ENCODE assay signal across 25 cellular contexts in the genomic region with DNA sequence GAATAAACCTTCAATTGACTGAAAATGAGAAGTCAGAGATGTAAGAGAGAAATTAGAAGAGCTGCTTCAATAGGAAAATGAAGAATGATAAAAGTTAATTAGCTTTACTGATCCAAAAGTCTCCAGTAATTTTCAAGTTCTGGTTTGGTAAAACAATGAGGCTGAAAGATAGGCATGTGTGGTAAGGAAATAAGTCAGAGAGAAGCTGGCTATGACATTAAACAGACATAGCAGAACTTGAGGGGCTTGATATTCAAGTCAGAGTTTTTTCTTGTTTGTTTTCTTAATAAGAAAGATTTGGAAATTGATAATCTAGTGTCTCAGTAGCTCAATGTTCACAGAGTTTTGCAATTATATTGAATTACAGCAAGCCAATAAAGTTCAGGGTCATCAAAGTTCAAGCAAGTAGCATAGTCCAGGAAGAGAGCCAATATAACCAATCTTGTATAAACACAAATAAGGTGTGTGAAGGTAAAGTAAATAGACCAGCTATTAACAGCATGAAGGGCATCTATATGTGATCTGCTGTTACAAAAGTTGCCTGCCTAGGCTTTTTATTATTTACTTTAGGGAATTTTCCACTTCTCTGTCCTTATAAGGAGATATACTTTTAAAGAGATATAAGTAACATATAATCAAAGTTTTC.
A peak's percentile ranks its signal among the peaks of the same experiment; 100 is the strongest.
DNase-seq lines count a peak whose midpoint lies in the region; ATAC-seq and TF ChIP-seq lines count a peak whose summit lies in the region.
"Had no signal": no experiment of that assay in that cellular context is flagged by ENCODE, and none has a peak within 500 bp of the region (broad histone marks: within the 10 kb centered on the region; RNA-seq: fewer than 3 reads in every experiment).

No MANE protein-coding gene starts in this region.

- no peaks in the 10 kb centered on the region for H3K27me3 Mint-ChIP-seq in mesothelial cell of epicardium (ENCODE audit: low read depth)
- H3K27me3 Mint-ChIP-seq: activated CD4-positive, alpha-beta memory T cell treated with anti-CD3 and anti-CD28 coated beads for 36 hours; memory B cell; naive thymus-derived CD8-positive, alpha-beta T cell had no signal

- H3K27ac Mint-ChIP-seq in mesothelial cell of epicardium = peak overlapping the region; percentile 71
- H3K27ac Mint-ChIP-seq: activated CD4-positive, alpha-beta memory T cell treated with anti-CD3 and anti-CD28 coated beads for 36 hours; CD14-positive monocyte; memory B cell; naive thymus-derived CD8-positive, alpha-beta T cell; T-helper 2 cell treated with Interferon-gamma antibody and Interleukin-4, amounts not matched to agents 5 μg/mL and 100 μg/mL, for 36 hours; WTC11 had no signal

- H3K36me3 ChIP-seq in tibial artery = no peaks in the 10 kb centered on the region

- no peaks in the 10 kb centered on the region for H3K36me3 Mint-ChIP-seq in mesothelial cell of epicardium
- H3K36me3 Mint-ChIP-seq: activated CD4-positive, alpha-beta memory T cell treated with anti-CD3 and anti-CD28 coated beads for 36 hours; CD14-positive monocyte; memory B cell; naive thymus-derived CD8-positive, alpha-beta T cell; WTC11 had no signal

- TF ChIP-seq CTCF in mesothelial cell of epicardium (IDR thresholded peaks at IDR 0.05; ENCODE audit: unreplicated experiment) (no peak), tibial artery (IDR thresholded peaks at IDR 0.05) (no peak)

- H3K4me1 ChIP-seq in tibial artery = no peaks in the 10 kb centered on the region
- H3K4me1 ChIP-seq: foreskin keratinocyte, parathyroid adenoma had no signal

- H3K4me3 ChIP-seq in tibial artery = no peak overlapping the region

- peak; percentile 74 for DNase-seq in DMS153 (lab: John Stamatoyannopoulos, UW)
- DNase-seq in HuH-7 (ENCODE audit: low spot score) = peak; percentile 35
- peak; percentile 22 for DNase-seq in SK-N-DZ (ENCODE audit: low spot score)
- DNase-seq in mesothelial cell of epicardium (ENCODE audit: low spot score in 2 of 2, unreplicated experiment in 2 of 2) = no peak
- DNase-seq in Right ventricle myocardium superior = no peak
- no peak for DNase-seq in tibial artery
- DNase-seq: activated CD4-positive, alpha-beta memory T cell treated with anti-CD3 and anti-CD28 coated beads for 36 hours; activated naive CD4-positive, alpha-beta T cell treated with Interleukin-2 at 50 U/mL for 16 hours; amygdala; dermis blood vessel endothelial cell; DMS 273 treated with DMSO at 0.1 percent for 48 hours; foreskin keratinocyte; GF-D8; hypothalamus; islet precursor cell; naive thymus-derived CD8-positive, alpha-beta T cell; NCI-H2029 treated with DMSO at 0.1 percent for 48 hours; NCI-H526 had no signal

- H3K4me3 Mint-ChIP-seq in mesothelial cell of epicardium = no peak overlapping the region
- H3K4me3 Mint-ChIP-seq: activated CD4-positive, alpha-beta memory T cell treated with anti-CD3 and anti-CD28 coated beads for 36 hours; CD14-positive monocyte; memory B cell; naive thymus-derived CD8-positive, alpha-beta T cell; T-helper 2 cell treated with Interferon-gamma antibody and Interleukin-4, amounts not matched to agents 5 μg/mL and 100 μg/mL, for 36 hours; WTC11 had no signal

- H3K9me3 Mint-ChIP-seq in mesothelial cell of epicardium = no peaks in the 10 kb centered on the region

- no peaks in the 10 kb centered on the region for H3K9me3 ChIP-seq in tibial artery

- H3K4me1 Mint-ChIP-seq in mesothelial cell of epicardium = peaks cover 25% of the 10 kb centered on the region
- H3K4me1 Mint-ChIP-seq: CD14-positive monocyte; memory B cell; naive thymus-derived CD8-positive, alpha-beta T cell; WTC11 had no signal

- ATAC-seq in Right ventricle myocardium superior (ENCODE audit: poor library complexity) (no peak), HG03097 (IDR thresholded peaks at IDR 0.05; ENCODE audit: low FRiP score, unreplicated experiment) (no peak)
- ATAC-seq: foreskin keratinocyte; naive thymus-derived CD8-positive, alpha-beta T cell; WTC11 had no signal

- intact Hi-C loops in Right ventricle myocardium superior (cut with DNase I) (no loop called here), tibial artery (cut with DNase I; ENCODE audit: low total_unique reads) (no loop called here)

- no peaks in the 10 kb centered on the region for H3K27me3 ChIP-seq in tibial artery
- H3K27me3 ChIP-seq: foreskin keratinocyte had no signal

- H3K27ac ChIP-seq in tibial artery = no peak overlapping the region
- H3K27ac ChIP-seq: foreskin keratinocyte, HL-60, parathyroid adenoma had no signal

Comparison
In these comparisons a context has a peak if more than half of its experiments do, and no peak if none do; other contexts are left out.
1. DNase-seq: peak in DMS153 (single experiment), HuH-7 (single experiment) and SK-N-DZ (single experiment); none in mesothelial cell of epicardium (0 of 2), Right ventricle myocardium superior (single experiment) and tibial artery (0 of 2).